ENCODE assay signal across 27 cellular contexts in genomic region chr2:106339608-106340007, GRCh38.
DNase-seq lines count a peak whose midpoint lies in the region; ATAC-seq and TF ChIP-seq lines count a peak whose summit lies in the region.
"Had no signal": no experiment of that assay in that cellular context is flagged by ENCODE, and none has a peak within 500 bp of the region (broad histone marks: within the 10 kb centered on the region; RNA-seq: fewer than 3 reads in every experiment).

No MANE protein-coding gene starts in this region.

- POLR2A ChIA-PET in CD4-positive, alpha-beta T cell (lab: Charles Lee): no interaction called here

- no peaks in the 10 kb centered on the region for H3K27me3 ChIP-seq in CD4-positive, alpha-beta T cell (ENCODE audit: control insufficient read depth, insufficient read depth, low read length)

- H3K36me3 Mint-ChIP-seq in CD4-positive, alpha-beta T cell (ENCODE audit: low read depth): no peaks in the 10 kb centered on the region
- no peaks in the 10 kb centered on the region for H3K36me3 Mint-ChIP-seq in neural crest cell (ENCODE audit: low read depth)
- no peaks in the 10 kb centered on the region for H3K36me3 Mint-ChIP-seq in activated CD8-positive, alpha-beta memory T cell treated with anti-CD3 and anti-CD28 coated beads, Interleukin-2, amount 10 ng/mL, durations not matched to agents 7 days and 5 days
- H3K36me3 Mint-ChIP-seq in activated T-helper 17 cell treated with anti-CD3 and anti-CD28 coated beads, Interleukin-2, amount 50 U/mL, for 72 hours (ENCODE audit: low read depth): no peaks in the 10 kb centered on the region
- no peaks in the 10 kb centered on the region for H3K36me3 Mint-ChIP-seq in activated naive CD4-positive, alpha-beta T cell treated with anti-CD3 and anti-CD28 coated beads for 36 hours (ENCODE audit: low read depth)
- H3K36me3 Mint-ChIP-seq: CD14-positive monocyte had no signal

- H3K27ac Mint-ChIP-seq in CD4-positive, alpha-beta T cell: peak overlapping the region; percentile 27
- peak overlapping the region; percentile 15 for H3K27ac Mint-ChIP-seq in neural crest cell (ENCODE audit: unreplicated experiment)
- no peak overlapping the region for H3K27ac Mint-ChIP-seq in activated CD8-positive, alpha-beta memory T cell treated with anti-CD3 and anti-CD28 coated beads, Interleukin-2, amount 10 ng/mL, durations not matched to agents 7 days and 5 days
- no peak overlapping the region for H3K27ac Mint-ChIP-seq in activated T-helper 17 cell treated with anti-CD3 and anti-CD28 coated beads, Interleukin-2, amount 50 U/mL, for 72 hours
- no peak overlapping the region for H3K27ac Mint-ChIP-seq in activated naive CD4-positive, alpha-beta T cell treated with anti-CD3 and anti-CD28 coated beads for 36 hours
- H3K27ac Mint-ChIP-seq: B cell, CD14-positive monocyte, HFFc6 had no signal

- DNase-seq in CD4-positive, alpha-beta T cell: no peak
- DNase-seq in SK-N-MC (ENCODE audit: low read depth, low spot score) (no peak), foreskin melanocyte (peak; percentile 6), neural crest cell (ENCODE audit: low read depth, low spot score) (no peak)
- DNase-seq in activated CD8-positive, alpha-beta memory T cell treated with anti-CD3 and anti-CD28 coated beads, Interleukin-2, amount 10 ng/mL, durations not matched to agents 7 days and 5 days: no peak
- DNase-seq in activated naive CD4-positive, alpha-beta T cell treated with anti-CD3 and anti-CD28 coated beads for 36 hours: no peak
- DNase-seq: Calu3, DMS153, GM23248, H9, HFFc6, MM.1S, NCI-H1048, NCI-H1417 treated with DMSO at 0.1 percent for 48 hours, NCI-H187 treated with DMSO at 0.1 percent for 48 hours, NCI-H2107, NCI-H446 treated with DMSO at 0.1 percent for 48 hours, NCI-H526 treated with DMSO at 0.1 percent for 48 hours, PC-9, RPMI8226, SHP77 had no signal

- no peak for TF ChIP-seq CTCF in CD4-positive, alpha-beta T cell (IDR thresholded peaks at IDR 0.05)
- no peak for TF ChIP-seq CTCF in neural crest cell (conservative IDR thresholded peaks at IDR 0.05)

- no peaks in the 10 kb centered on the region for H3K36me3 ChIP-seq in SK-N-MC (ENCODE audit: insufficient read depth, low read length)

- no peaks in the 10 kb centered on the region for H3K4me1 Mint-ChIP-seq in CD4-positive, alpha-beta T cell (ENCODE audit: low read depth)
- peaks cover 20% of the 10 kb centered on the region for H3K4me1 Mint-ChIP-seq in neural crest cell
- H3K4me1 Mint-ChIP-seq in activated CD8-positive, alpha-beta memory T cell treated with anti-CD3 and anti-CD28 coated beads, Interleukin-2, amount 10 ng/mL, durations not matched to agents 7 days and 5 days: peaks cover 2% of the 10 kb centered on the region
- no peaks in the 10 kb centered on the region for H3K4me1 Mint-ChIP-seq in activated T-helper 17 cell treated with anti-CD3 and anti-CD28 coated beads, Interleukin-2, amount 50 U/mL, for 72 hours
- no peaks in the 10 kb centered on the region for H3K4me1 Mint-ChIP-seq in activated naive CD4-positive, alpha-beta T cell treated with anti-CD3 and anti-CD28 coated beads for 36 hours (ENCODE audit: low read depth)
- H3K4me1 Mint-ChIP-seq: B cell, CD14-positive monocyte had no signal

- no peak overlapping the region for H3K27ac ChIP-seq in CD4-positive, alpha-beta T cell (ENCODE audit: low read depth, low read length)
- 0 out of 2 replicates have a peak overlapping the region, but pooled peaks have one; percentile 42 for H3K27ac ChIP-seq in SK-N-MC
- H3K27ac ChIP-seq: A549, GM23248, PC-9 had no signal

- intact Hi-C loops in CD4-positive, alpha-beta T cell (cut with DNase I, micrococcal nuclease): no loop called here
- intact Hi-C loops in activated naive CD4-positive, alpha-beta T cell treated with anti-CD3 and anti-CD28 coated beads for 36 hours (cut with micrococcal nuclease): no loop called here

- no peaks in the 10 kb centered on the region for H3K9me3 ChIP-seq in CD4-positive, alpha-beta T cell (ENCODE audit: control insufficient read depth, low read length)
- no peaks in the 10 kb centered on the region for H3K9me3 ChIP-seq in SK-N-MC (ENCODE audit: low read depth, low read length)
- H3K9me3 ChIP-seq: A549 had no signal

- H3K4me3 ChIP-seq in SK-N-MC: peak overlapping the region; percentile 44
- H3K4me3 ChIP-seq: A549, GM23248, K562, PC-9 had no signal

- no peaks in the 10 kb centered on the region for H3K27me3 Mint-ChIP-seq in CD4-positive, alpha-beta T cell
- no peaks in the 10 kb centered on the region for H3K27me3 Mint-ChIP-seq in neural crest cell (ENCODE audit: low read depth)
- peaks cover 7% of the 10 kb centered on the region for H3K27me3 Mint-ChIP-seq in activated CD8-positive, alpha-beta memory T cell treated with anti-CD3 and anti-CD28 coated beads, Interleukin-2, amount 10 ng/mL, durations not matched to agents 7 days and 5 days
- H3K27me3 Mint-ChIP-seq in activated T-helper 17 cell treated with anti-CD3 and anti-CD28 coated beads, Interleukin-2, amount 50 U/mL, for 72 hours: no peaks in the 10 kb centered on the region
- H3K27me3 Mint-ChIP-seq in activated naive CD4-positive, alpha-beta T cell treated with anti-CD3 and anti-CD28 coated beads for 36 hours (ENCODE audit: low read depth): no peaks in the 10 kb centered on the region
- H3K27me3 Mint-ChIP-seq: B cell had no signal

- no peak overlapping the region for H3K4me3 Mint-ChIP-seq in CD4-positive, alpha-beta T cell
- no peak overlapping the region for H3K4me3 Mint-ChIP-seq in neural crest cell
- no peak overlapping the region for H3K4me3 Mint-ChIP-seq in activated CD8-positive, alpha-beta memory T cell treated with anti-CD3 and anti-CD28 coated beads, Interleukin-2, amount 10 ng/mL, durations not matched to agents 7 days and 5 days
- no peak overlapping the region for H3K4me3 Mint-ChIP-seq in activated T-helper 17 cell treated with anti-CD3 and anti-CD28 coated beads, Interleukin-2, amount 50 U/mL, for 72 hours
- no peak overlapping the region for H3K4me3 Mint-ChIP-seq in activated naive CD4-positive, alpha-beta T cell treated with anti-CD3 and anti-CD28 coated beads for 36 hours
- H3K4me3 Mint-ChIP-seq: B cell, CD14-positive monocyte, H9, HFFc6 had no signal

- no peak overlapping the region for H3K9ac ChIP-seq in SK-N-MC (ENCODE audit: insufficient read length)
- H3K9ac ChIP-seq: GM23248 had no signal

- CTCF ChIA-PET in CD4-positive, alpha-beta T cell (lab: Charles Lee): no interaction called here
- CTCF ChIA-PET in activated CD8-positive, alpha-beta memory T cell treated with anti-CD3 and anti-CD28 coated beads, Interleukin-2, amount 10 ng/mL, durations not matched to agents 7 days and 5 days (lab: Charles Lee): no interaction called here
- CTCF ChIA-PET in activated naive CD4-positive, alpha-beta T cell treated with anti-CD3 and anti-CD28 coated beads for 36 hours (lab: Charles Lee): no interaction called here

- no peak for ATAC-seq in CD4-positive, alpha-beta T cell (ENCODE audit: poor library complexity)
- no peak for ATAC-seq in activated CD8-positive, alpha-beta memory T cell treated with anti-CD3 and anti-CD28 coated beads, Interleukin-2, amount 10 ng/mL, durations not matched to agents 7 days and 5 days
- ATAC-seq in activated T-helper 17 cell treated with anti-CD3 and anti-CD28 coated beads, Interleukin-2, amount 50 U/mL, for 72 hours (replicated peaks): no peak
- no peak for ATAC-seq in activated CD4-positive, CD25-positive, alpha-beta regulatory T cell treated with anti-CD3 and anti-CD28 coated beads, Interleukin-2, amount 50 U/mL, for 24 hours
- ATAC-seq: A549, K562 had no signal

- H3K9me3 Mint-ChIP-seq in CD4-positive, alpha-beta T cell: no peaks in the 10 kb centered on the region
- peaks cover 3% of the 10 kb centered on the region for H3K9me3 Mint-ChIP-seq in neural crest cell
- H3K9me3 Mint-ChIP-seq in activated CD8-positive, alpha-beta memory T cell treated with anti-CD3 and anti-CD28 coated beads, Interleukin-2, amount 10 ng/mL, durations not matched to agents 7 days and 5 days (ENCODE audit: low read depth): no peaks in the 10 kb centered on the region
- no peaks in the 10 kb centered on the region for H3K9me3 Mint-ChIP-seq in activated T-helper 17 cell treated with anti-CD3 and anti-CD28 coated beads, Interleukin-2, amount 50 U/mL, for 72 hours
- H3K9me3 Mint-ChIP-seq in activated naive CD4-positive, alpha-beta T cell treated with anti-CD3 and anti-CD28 coated beads for 36 hours: no peaks in the 10 kb centered on the region
- H3K9me3 Mint-ChIP-seq: H9 had no signal

Comparison
In these comparisons a context has a peak if more than half of its experiments do, and no peak if none do; other contexts are left out.
1. H3K27ac Mint-ChIP-seq: peak in CD4-positive, alpha-beta T cell (single experiment) and neural crest cell (single experiment); none in activated CD8-positive, alpha-beta memory T cell treated with anti-CD3 and anti-CD28 coated beads, Interleukin-2, amount 10 ng/mL, durations not matched to agents 7 days and 5 days (single experiment), activated T-helper 17 cell treated with anti-CD3 and anti-CD28 coated beads, Interleukin-2, amount 50 U/mL, for 72 hours (single experiment) and activated naive CD4-positive, alpha-beta T cell treated with anti-CD3 and anti-CD28 coated beads for 36 hours (single experiment).